9 cellular contexts compared by ENCODE assay signal in genomic region chr12:121810833-121811433, GRCh38. TPM values are rescaled to one million over a fixed set of nuclear protein-coding genes. Genes with fewer than 3 reads are reported as not detected.
DNase-seq lines count a peak whose midpoint lies in the region; FAIRE-seq and TF ChIP-seq lines count a peak whose summit lies in the region.
"Had no signal": no experiment of that assay in that cellular context is flagged by ENCODE, and none has a peak within 500 bp of the region (broad histone marks: within the 10 kb centered on the region; RNA-seq: fewer than 3 reads in every experiment).

No MANE protein-coding gene starts in this region.

- no peak for FAIRE-seq in GM12891 (lab: Jason Lieb, UNC)

- no peaks in the 10 kb centered on the region for H3K9me3 ChIP-seq in HEK293 (ENCODE audit: control insufficient read depth, insufficient read depth, low read depth, low read length)
- no peaks in the 10 kb centered on the region for H3K9me3 ChIP-seq in mesodermal cell (ENCODE audit: control insufficient read depth, low read length)

- H3K4me1 ChIP-seq in HEK293 (ENCODE audit: control insufficient read depth, insufficient read depth, low read length) = peaks cover 9% of the 10 kb centered on the region
- H3K4me1 ChIP-seq in mesodermal cell (ENCODE audit: control insufficient read depth, insufficient read depth, low read length, poor library complexity, severe bottlenecking) = peaks cover 15% of the 10 kb centered on the region

- POLR2A ChIA-PET in HEK293 (lab: Yijun Ruan, JAX) = interaction anchor here (0.6 to 7.5 kb wide), 7 partner anchors 9 to 77 kb away, joined by 3 to 165 read pairs (median 5); partner anchors contain the start of genes PSMD9 and RHOF

- TF ChIP-seq CTCF in 22Rv1 (IDR thresholded peaks at IDR 0.05) (no peak), HEK293 (tag by site-specific recombination; IDR thresholded peaks at IDR 0.05) (no peak), astrocyte of the spinal cord (IDR thresholded peaks at IDR 0.05; ENCODE audit: low read depth, low read length) (no peak)

- 77 to 83% methylated on average over 5 to 6 of the region's 6 CpGs for WGBS in mesodermal cell (ENCODE audit: insufficient coverage in 2 of 2), 2 experiments

- no peak for DNase-seq in astrocyte of the spinal cord (ENCODE audit: low read depth, low spot score)
- no peak for DNase-seq in NCI-H1092 treated with DMSO at 0.1 percent for 48 hours (lab: John Stamatoyannopoulos, UW)
- no peak for DNase-seq in GM12891 (ENCODE audit: insufficient read length, low spot score)
- no peak for DNase-seq in NCI-H446 (lab: John Stamatoyannopoulos, UW)
- no peak for DNase-seq in stimulated activated naive CD4-positive, alpha-beta T cell (lab: John Stamatoyannopoulos, UW)
- DNase-seq: NCI-H1105 had no signal

- in situ Hi-C loops in astrocyte of the spinal cord (cut with HindIII; ENCODE audit: low sequenced_read_pairs) = no loop called here

- H3K4me3 ChIP-seq in HEK293 (ENCODE audit: low read depth, low read length) (no peak overlapping the region), astrocyte of the spinal cord (ENCODE audit: low read depth, low read length) (peak overlapping the region; percentile 65), mesodermal cell (ENCODE audit: extremely low read depth, insufficient read depth, low read length, poor library complexity, severe bottlenecking) (peak overlapping the region; percentile 54)

- CTCF ChIA-PET in HEK293 (lab: Yijun Ruan, JAX) = interaction anchor here (0.5 to 15.1 kb wide), 22 partner anchors 9 to 402 kb away, joined by 3 to 393 read pairs (median 5); partner anchors contain the start of genes PSMD9 and RHOF

- H3K36me3 ChIP-seq in HEK293 (ENCODE audit: control insufficient read depth in 2 of 2, insufficient read depth in 1 of 2, low read length in 2 of 2) = peaks cover 20 to 82% of the 10 kb centered on the region in 2 experiments
- peaks cover 73% of the 10 kb centered on the region for H3K36me3 ChIP-seq in mesodermal cell (ENCODE audit: control insufficient read depth, insufficient read depth, low read length)

- peak overlapping the region; percentile 52 for H3K27ac ChIP-seq in 22Rv1
- H3K27ac ChIP-seq in HEK293 (ENCODE audit: extremely low read depth, low read depth, low read length) = no peak overlapping the region
- no peak overlapping the region for H3K27ac ChIP-seq in mesodermal cell (ENCODE audit: low read depth, low read length, severe bottlenecking)

- no peak for TF ChIP-seq POLR2A in GM12891 (IDR thresholded peaks at IDR 0.05; ENCODE audit: low read depth, low read length)

TF ChIP-seq in HEK293, 187 proteins besides CTCF, POLR2A, EP300 and RAD21:
- peak; percentile 70; the same call in 1 of the 2 replicates for TF ChIP-seq MZF1 (tag by site-specific recombination; IDR thresholded peaks at IDR 0.05; ENCODE audit: borderline replicate concordance)
- 0 out of 2 replicates have a peak, but pooled peaks have one; percentile 16 for TF ChIP-seq SCRT2 (tag by site-specific recombination; IDR thresholded peaks at IDR 0.05)
- no peak for TF ChIP-seq ZNF777 (tag by site-specific recombination; IDR thresholded peaks at IDR 0.05; ENCODE audit: borderline replicate concordance)
TF ChIP-seq in HEK293: peak in this region for 2.

TF ChIP-seq in GM12891, 5 proteins besides CTCF, POLR2A, EP300 and RAD21:
- no peak for TF ChIP-seq PAX5 (IDR thresholded peaks at IDR 0.05; ENCODE audit: insufficient read depth, low read length, severe bottlenecking)
- no peak for TF ChIP-seq TAF1 (IDR thresholded peaks at IDR 0.05; ENCODE audit: low read depth, low read length)
- no peak for TF ChIP-seq SPI1 (IDR thresholded peaks at IDR 0.05; ENCODE audit: low read depth, low read length)
- no peak for TF ChIP-seq POU2F2 (IDR thresholded peaks at IDR 0.05; ENCODE audit: low read depth, low read length)
- TF ChIP-seq POLR2AphosphoS5 (IDR thresholded peaks at IDR 0.05; ENCODE audit: low read depth, low read length) = no peak

RNA-seq across cellular contexts. Expression of gene SETD1B, which starts 7.1 kb away (rescaled TPM):
- 7.9 TPM for polyA plus RNA-seq in mesodermal cell (2013, experiment 1 of 2)
- polyA plus RNA-seq in mesodermal cell (2013, experiment 2 of 2) = 7.2 TPM
- polyA plus RNA-seq in GM12891 (2012; ENCODE audit: low read depth, missing spikeins) = 3.1 TPM

RNA-seq across cellular contexts. Expression of gene RHOF, which starts 17.4 kb away (rescaled TPM):
- 21.6 TPM for polyA plus RNA-seq in mesodermal cell (2013, experiment 1 of 2)
- 20.1 TPM for polyA plus RNA-seq in mesodermal cell (2013, experiment 2 of 2)
- 34.6 TPM for polyA plus RNA-seq in GM12891 (2012; ENCODE audit: low read depth, missing spikeins)

RNA-seq across cellular contexts. Expression of gene HPD, which starts 47.7 kb away (rescaled TPM):
- 1.0 TPM for polyA plus RNA-seq in mesodermal cell (2013, experiment 1 of 2)
- 0.30 TPM for polyA plus RNA-seq in mesodermal cell (2013, experiment 2 of 2)
- 0.49 TPM for polyA plus RNA-seq in GM12891 (2012; ENCODE audit: low read depth, missing spikeins)
